Comparison of ENCODE assay signal across 25 cellular contexts in the genomic region with DNA sequence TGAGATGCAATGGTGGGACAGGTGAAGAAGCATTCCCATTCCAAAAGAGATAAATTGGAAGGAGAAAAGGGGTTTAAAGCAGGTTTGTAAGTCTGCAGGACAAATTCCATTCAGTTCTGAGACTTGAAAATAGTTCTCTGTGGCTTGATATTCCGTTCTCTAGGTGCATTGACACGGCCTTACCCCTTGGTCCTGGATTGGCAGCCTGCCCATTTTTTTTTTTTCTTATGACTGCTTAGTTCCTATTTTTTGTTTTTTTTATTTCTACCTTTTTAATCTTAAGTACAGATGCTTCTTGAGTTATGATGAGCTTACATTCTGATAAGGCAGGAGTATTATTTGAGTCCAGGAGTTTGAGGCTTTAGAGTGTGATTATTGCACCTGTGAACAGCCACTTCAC.
"Had no signal": no experiment of that assay in that cellular context is flagged by ENCODE, and none has a peak within 500 bp of the region (broad histone marks: within the 10 kb centered on the region; RNA-seq: fewer than 3 reads in every experiment).

No MANE protein-coding gene starts in this region.

- H3K27ac ChIP-seq: neural progenitor cell, skin epidermis, uterus had no signal

- H3K4me3 ChIP-seq: neural progenitor cell, skin epidermis, uterus had no signal

- H3K4me2 ChIP-seq: neural progenitor cell had no signal

- H3K27ac Mint-ChIP-seq: activated naive CD8-positive, alpha-beta T cell; activated T-cell treated with anti-CD3 and anti-CD28 coated beads, Interleukin-2, amount 50 U/mL, for 72 hours; dendritic cell treated with granulocyte-macrophage colony-stimulating factor and Interleukin-4, amounts not matched to agents 40 ng/mL and 50 ng/mL, for 4 days; neural progenitor cell; stimulated activated naive CD8-positive, alpha-beta T cell treated with anti-CD3 and anti-CD28 coated beads, Interleukin-15, Interleukin-2, amounts not matched to agents 100 ng/mL and 50 ng/mL, for 24 hours; T-helper 17 cell; type B pancreatic cell; WTC11 had no signal

- H3K27me3 ChIP-seq: neural progenitor cell, uterus had no signal

- H3K4me3 Mint-ChIP-seq: activated naive CD8-positive, alpha-beta T cell; activated T-cell treated with anti-CD3 and anti-CD28 coated beads, Interleukin-2, amount 50 U/mL, for 72 hours; central memory CD8-positive, alpha-beta T cell; dendritic cell treated with granulocyte-macrophage colony-stimulating factor and Interleukin-4, amounts not matched to agents 40 ng/mL and 50 ng/mL, for 4 days; naive thymus-derived CD8-positive, alpha-beta T cell; neural progenitor cell; stimulated activated naive CD8-positive, alpha-beta T cell treated with anti-CD3 and anti-CD28 coated beads, Interleukin-15, Interleukin-2, amounts not matched to agents 100 ng/mL and 50 ng/mL, for 24 hours; T-helper 17 cell; type B pancreatic cell; WTC11 had no signal

- DNase-seq: activated naive CD4-positive, alpha-beta T cell; activated T-cell treated with anti-CD3 and anti-CD28 coated beads for 4 hours; activated T-cell treated with anti-CD3 and anti-CD28 coated beads, Interleukin-2, amount 50 U/mL, for 72 hours; anterior cingulate cortex; effector CD4-positive, alpha-beta T cell; left ventricle myocardium superior; midbrain; naive thymus-derived CD8-positive, alpha-beta T cell; stimulated activated CD4-positive, alpha-beta T cell treated with anti-CD3 and anti-CD28 coated beads, Interleukin-12 subunit alpha, Interleukin-12 subunit beta, amount 100 ng/mL, for 4 hours; stimulated activated CD4-positive, alpha-beta T cell treated with anti-CD3 and anti-CD28 coated beads, Interleukin-4, amount 100 ng/mL, for 1 hour; substantia nigra; T-helper 17 cell; T1000; uterus had no signal

- FAIRE-seq: bronchial epithelial cell, endometrium, frontal cortex had no signal

- H3K27me3 Mint-ChIP-seq: activated naive CD8-positive, alpha-beta T cell; central memory CD8-positive, alpha-beta T cell; dendritic cell treated with granulocyte-macrophage colony-stimulating factor and Interleukin-4, amounts not matched to agents 40 ng/mL and 50 ng/mL, for 4 days; naive thymus-derived CD8-positive, alpha-beta T cell; stimulated activated naive CD8-positive, alpha-beta T cell treated with anti-CD3 and anti-CD28 coated beads, Interleukin-15, Interleukin-2, amounts not matched to agents 100 ng/mL and 50 ng/mL, for 24 hours; T-helper 17 cell; type B pancreatic cell had no signal

- H3K4me1 Mint-ChIP-seq: neural progenitor cell had no signal

- H3K9me3 Mint-ChIP-seq: central memory CD8-positive, alpha-beta T cell; dendritic cell treated with granulocyte-macrophage colony-stimulating factor and Interleukin-4, amounts not matched to agents 40 ng/mL and 50 ng/mL, for 4 days had no signal

- H3K36me3 ChIP-seq: uterus had no signal

- H3K9ac ChIP-seq: neural progenitor cell had no signal

- H3K9me3 ChIP-seq: uterus had no signal

- H2AFZ ChIP-seq: neural progenitor cell had no signal

- H3K4me1 ChIP-seq: neural progenitor cell, uterus had no signal
